In the genomic region with DNA sequence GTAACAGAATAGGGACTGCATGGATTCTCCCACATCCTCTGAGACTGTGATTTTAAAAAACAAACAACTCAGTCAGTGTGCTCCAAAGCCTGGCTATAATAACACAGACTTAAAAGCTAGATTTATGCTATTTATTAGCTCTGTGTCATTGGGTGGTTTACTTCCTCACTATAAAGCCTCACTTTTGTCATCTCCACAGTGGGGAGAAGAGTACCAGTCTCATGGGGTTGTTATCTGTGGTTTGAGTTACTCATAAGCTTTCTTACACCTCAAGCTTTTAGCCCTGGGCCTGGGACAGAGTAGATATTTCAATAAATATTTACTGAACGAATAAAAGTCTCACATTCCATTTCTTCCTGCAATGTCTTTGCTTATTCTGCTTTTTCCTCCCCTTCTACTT, we compare ENCODE assay signal across 8 cellular contexts. TPM values are rescaled to one million over a fixed set of nuclear protein-coding genes. Genes with fewer than 3 reads are reported as not detected.
A peak's percentile ranks its signal among the peaks of the same experiment; 100 is the strongest.
DNase-seq lines count a peak whose midpoint lies in the region; ATAC-seq, FAIRE-seq and TF ChIP-seq lines count a peak whose summit lies in the region.

No MANE protein-coding gene starts in this region.

- H3K4ac ChIP-seq in mesenchymal stem cell (ENCODE audit: low read depth in 1 of 2, low read length in 2 of 2): peak overlapping the region in 1 of 2 experiments; percentile 61

- H3F3A ChIP-seq in DOHH2 (ENCODE audit: control insufficient read depth, insufficient read depth): peaks cover 23% of the 10 kb centered on the region

- H3K4me1 Mint-ChIP-seq in activated B cell treated with CpG ODN at 0.5 μM for 24 hours: peaks cover 80% of the 10 kb centered on the region

- H3K4me2 ChIP-seq in DOHH2 (ENCODE audit: low read length) (peak overlapping the region; percentile 76), mesenchymal stem cell (ENCODE audit: low read length, poor library complexity, severe bottlenecking) (no peak overlapping the region)

- peaks cover 99% of the 10 kb centered on the region for H3K79me2 ChIP-seq in DOHH2 (ENCODE audit: control insufficient read depth, low read length)

- no peak for FAIRE-seq in D721Med (lab: Jason Lieb, UNC)

- H2BK120ac ChIP-seq in mesenchymal stem cell (ENCODE audit: low read depth, low read length): no peak overlapping the region

- no peak overlapping the region for H2BK5ac ChIP-seq in mesenchymal stem cell (ENCODE audit: low read depth, low read length, poor library complexity, severe bottlenecking)

- no peak overlapping the region for H2AFZ ChIP-seq in mesenchymal stem cell (ENCODE audit: low read depth, low read length)

- peak overlapping the region; percentile 67 for H3K9ac ChIP-seq in mesenchymal stem cell (ENCODE audit: low read length)

- peak; percentile 57 for ATAC-seq in activated B cell treated with CpG ODN at 0.5 μM for 24 hours (ENCODE audit: low read depth)
- ATAC-seq in GM21390 (IDR thresholded peaks at IDR 0.05; ENCODE audit: unreplicated experiment): no peak
- no peak for ATAC-seq in GM21447 (IDR thresholded peaks at IDR 0.05; ENCODE audit: unreplicated experiment)

- H3K79me1 ChIP-seq in mesenchymal stem cell (replicated peaks; ENCODE audit: low read length, poor library complexity, severe bottlenecking): peaks cover 33% of the 10 kb centered on the region

- H3K27ac Mint-ChIP-seq in activated B cell treated with CpG ODN at 0.5 μM for 24 hours: peak overlapping the region; percentile 87

- intact Hi-C loops in activated B cell treated with CpG ODN at 0.5 μM for 24 hours (cut with micrococcal nuclease): loop anchor here (5.0 to 10.0 kb wide), 3 partner anchors 158 to 1260 kb away; no protein-coding TSS in a partner anchor

- H3K4me3 Mint-ChIP-seq in activated B cell treated with CpG ODN at 0.5 μM for 24 hours: peak overlapping the region; percentile 50

- peaks cover 13% of the 10 kb centered on the region for H3K9me3 ChIP-seq in DOHH2 (ENCODE audit: control insufficient read depth, insufficient read depth, low read length)
- H3K9me3 ChIP-seq in mesenchymal stem cell (ENCODE audit: control insufficient read depth, low read length): no peaks in the 10 kb centered on the region

- no peaks in the 10 kb centered on the region for H4K20me1 ChIP-seq in DOHH2 (ENCODE audit: control insufficient read depth, insufficient read depth, low read depth, low read length)

- peaks cover 4% of the 10 kb centered on the region for H3K36me3 Mint-ChIP-seq in activated B cell treated with CpG ODN at 0.5 μM for 24 hours (ENCODE audit: low read depth)

- WGBS in mesenchymal stem cell: 24% methylated on average over 1 of the region's 1 CpG

- no peak overlapping the region for H3K18ac ChIP-seq in mesenchymal stem cell (ENCODE audit: low read depth in 1 of 2, low read length in 2 of 2)

- no peak overlapping the region for H3K23ac ChIP-seq in mesenchymal stem cell (ENCODE audit: low read length in 2 of 2)

- H3K36me3 ChIP-seq in DOHH2 (ENCODE audit: control insufficient read depth, low read length): peaks cover 78% of the 10 kb centered on the region
- H3K36me3 ChIP-seq in mesenchymal stem cell (ENCODE audit: control insufficient read depth in 1 of 2, insufficient read depth in 2 of 2, low read depth in 1 of 2, low read length in 2 of 2): no peaks in the 10 kb centered on the region

- H2BK12ac ChIP-seq in mesenchymal stem cell (ENCODE audit: low read length in 2 of 2): no peak overlapping the region

- peaks cover 66% of the 10 kb centered on the region for H3K4me1 ChIP-seq in DOHH2 (ENCODE audit: control insufficient read depth, low read length)
- H3K4me1 ChIP-seq in mesenchymal stem cell (ENCODE audit: control insufficient read depth, insufficient read depth, low read depth, low read length): peaks cover 4% of the 10 kb centered on the region

- H3K9me2 ChIP-seq in DOHH2 (replicated peaks; ENCODE audit: control insufficient read depth, low read length): no peaks in the 10 kb centered on the region

- POLR2A ChIA-PET in activated B cell treated with CpG ODN at 0.5 μM for 24 hours (lab: Charles Lee): interaction anchor here (0.5 to 9.1 kb wide), 16 partner anchors 9 to 1448 kb away, joined by 3 to 219 read pairs (median 6); a partner anchor contains a TSS

- H3K9me3 Mint-ChIP-seq in activated B cell treated with CpG ODN at 0.5 μM for 24 hours: no peaks in the 10 kb centered on the region

- CTCF ChIA-PET in activated B cell treated with CpG ODN at 0.5 μM for 24 hours (lab: Charles Lee): interaction anchor here (0.6 to 5.2 kb wide), 13 partner anchors 22 to 938 kb away, joined by 3 to 82 read pairs (median 4); no protein-coding TSS in a partner anchor

- no peak overlapping the region for H2AK5ac ChIP-seq in mesenchymal stem cell (ENCODE audit: low read length, severe bottlenecking)

- no peak overlapping the region for H2BK15ac ChIP-seq in mesenchymal stem cell (ENCODE audit: low read depth, poor library complexity, severe bottlenecking)

- H4K91ac ChIP-seq in mesenchymal stem cell (ENCODE audit: low read length): no peak overlapping the region

- no peak overlapping the region for H3K14ac ChIP-seq in mesenchymal stem cell (ENCODE audit: low read length in 2 of 2)

- DNase-seq in H4 (ENCODE audit: low spot score) (peak; percentile 10), activated B cell treated with CpG ODN at 0.5 μM for 24 hours (no peak), mesenchymal stem cell (peak; percentile 76), COLO668 (lab: John Stamatoyannopoulos, UW; ENCODE audit: unreplicated experiment) (no peak), D721Med (ENCODE audit: insufficient read length, low spot score) (no peak)

- H3K4me3 ChIP-seq in DOHH2 (ENCODE audit: low read length) (peak overlapping the region; percentile 39), mesenchymal stem cell (ENCODE audit: insufficient read depth in 1 of 2, low read depth in 1 of 2, low read length in 2 of 2) (peak overlapping the region in 1 of 2 experiments; percentile 28)

- H3K27me3 Mint-ChIP-seq in activated B cell treated with CpG ODN at 0.5 μM for 24 hours: no peaks in the 10 kb centered on the region

- TF ChIP-seq CTCF in DOHH2 (IDR thresholded peaks at IDR 0.05; ENCODE audit: low read depth, low read length, poor library complexity, severe bottlenecking): no peak
- no peak for TF ChIP-seq CTCF in activated B cell treated with CpG ODN at 0.5 μM for 24 hours (IDR thresholded peaks at IDR 0.05)
- no peak for TF ChIP-seq CTCF in D721Med (IDR thresholded peaks at IDR 0.05; ENCODE audit: insufficient read depth, missing control alignments)

- H3K27me3 ChIP-seq in DOHH2 (ENCODE audit: control insufficient read depth, low read length) (no peaks in the 10 kb centered on the region), mesenchymal stem cell (ENCODE audit: control insufficient read depth in 1 of 2, insufficient read depth in 1 of 2, low read length in 2 of 2) (no peaks in the 10 kb centered on the region)

- H3K27ac ChIP-seq in DOHH2 (ENCODE audit: low read depth, low read length) (peak overlapping the region; percentile 36), mesenchymal stem cell (ENCODE audit: low read length, poor library complexity, severe bottlenecking) (no peak overlapping the region)

- no peak overlapping the region for H4K8ac ChIP-seq in mesenchymal stem cell (ENCODE audit: low read length)

RNA-seq across cellular contexts. Expression of a gene that starts 5.3 kb away (rescaled TPM):
- total RNA-seq in H4 (2014; rRNA removed; shearing (Covaris generic)): 51.3 and 53.3 TPM in 2 replicates
- total RNA-seq in activated B cell treated with CpG ODN at 0.5 μM for 24 hours: 92.3 and 103 TPM in 2 replicates
- 33.5 TPM for polyA plus RNA-seq in mesenchymal stem cell (2013, experiment 1 of 2)
- 35.4 TPM for polyA plus RNA-seq in mesenchymal stem cell (2013, experiment 2 of 2)

Comparison
In these comparisons a context has a peak if more than half of its experiments do, and no peak if none do; other contexts are left out.
1. DNase-seq: peak in H4 (single experiment) and mesenchymal stem cell (single experiment); none in activated B cell treated with CpG ODN at 0.5 μM for 24 hours (single experiment), COLO668 (single experiment) and D721Med (single experiment).